Comparison of ENCODE assay signal across 13 cellular contexts in genomic region chr4:121397941-121398601, GRCh38. TPM values are rescaled to one million over a fixed set of nuclear protein-coding genes. Genes with fewer than 3 reads are reported as not detected.
"Had no signal": no experiment of that assay in that cellular context is flagged by ENCODE, and none has a peak within 500 bp of the region (broad histone marks: within the 10 kb centered on the region; RNA-seq: fewer than 3 reads in every experiment).

No MANE protein-coding gene starts in this region.

- H3K4me3 ChIP-seq: stomach had no signal

- H3K9me3 ChIP-seq: stomach had no signal

- H3K27me3 ChIP-seq: stomach had no signal

- H3K36me3 ChIP-seq: stomach had no signal

- ATAC-seq: left lobe of liver, T-cell had no signal

- H3K27ac ChIP-seq: stomach had no signal

- DNase-seq: activated B cell treated with CpG ODN at 0.5 μM for 24 hours; activated CD4-positive, alpha-beta T cell treated with anti-CD3 and anti-CD28 coated beads, Interleukin-2, amount 10 ng/mL, durations not matched to agents 7 days and 5 days; activated naive CD4-positive, alpha-beta T cell treated with anti-CD3 and anti-CD28 coated beads, Interleukin-2, amount 10 ng/mL, durations not matched to agents 7 days and 5 days; central memory CD4-positive, alpha-beta T cell; effector memory CD4-positive, alpha-beta T cell; stimulated activated CD4-positive, alpha-beta T cell treated with anti-CD3 and anti-CD28 coated beads, Interleukin-4, amount 100 ng/mL, for 4 hours; stomach; T-cell had no signal

RNA-seq across cellular contexts. Expression of gene QRFPR, which starts 17.3 kb away (rescaled TPM):
- total RNA-seq: activated B cell treated with CpG ODN at 0.5 μM for 24 hours; activated CD4-positive, alpha-beta T cell treated with anti-CD3 and anti-CD28 coated beads, Interleukin-2, amount 10 ng/mL, durations not matched to agents 7 days and 5 days; activated T-helper 2 cell treated with anti-CD3 and anti-CD28 coated beads, Interferon-gamma antibody, Interleukin-2, Interleukin-4, amounts not matched to agents 10 μg/mL and 5 μg/mL and 100 μg/mL, durations not matched to agents 14 hours and 24 hours and 36 hours; epithelial cell of proximal tubule; left lobe of liver; osteoblast; pulmonary artery endothelial cell; stomach; T-cell had no signal
